ENCODE assay signal across 1 cellular context in the genomic region with DNA sequence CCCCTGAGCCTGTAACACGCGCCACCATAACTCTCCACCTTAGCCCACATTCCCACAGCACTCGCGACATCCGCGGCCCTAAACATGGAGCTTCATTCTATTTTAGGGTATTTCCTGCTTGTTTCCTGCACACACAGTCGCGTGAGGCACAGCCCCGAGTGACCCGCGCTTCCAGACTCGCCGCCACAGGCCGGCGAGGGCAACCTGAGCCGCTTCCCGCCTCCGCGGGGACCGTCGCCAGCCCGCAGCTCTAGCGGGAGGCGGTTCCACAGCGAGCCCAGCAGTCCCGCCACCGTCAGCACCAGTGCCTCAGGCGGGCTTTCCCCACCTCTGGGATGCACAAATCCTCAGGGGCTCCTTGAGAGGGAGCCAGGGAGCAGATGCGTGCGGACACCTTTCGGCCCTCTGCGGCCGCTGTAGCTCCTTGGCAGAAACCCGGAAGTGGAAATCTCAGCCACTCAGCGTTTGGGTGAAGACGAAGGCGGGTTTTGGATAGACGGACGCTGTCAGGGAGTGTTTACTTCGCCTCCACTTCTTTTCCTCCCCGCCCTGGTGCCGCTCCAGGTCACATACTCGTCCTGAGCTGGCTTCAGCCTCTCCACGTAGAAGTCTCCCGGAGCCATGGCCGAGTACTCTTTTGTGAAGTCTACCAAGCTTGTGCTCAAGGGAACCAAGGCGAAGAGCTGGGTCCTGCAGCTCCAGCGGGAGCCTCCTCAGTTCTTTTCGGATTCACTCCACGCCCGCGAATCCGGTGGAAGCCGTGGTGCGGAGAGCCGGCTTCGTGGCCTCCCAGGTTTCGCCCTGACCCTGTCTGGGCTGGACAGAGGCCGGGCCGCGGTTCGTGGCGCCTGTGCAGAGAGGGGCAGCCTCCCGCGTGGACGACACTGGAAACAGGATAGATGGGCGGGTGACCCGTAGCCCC.
TF ChIP-seq lines count a peak whose summit lies in the region.

No MANE protein-coding gene starts in this region.

TF ChIP-seq in K562, 482 proteins besides CTCF, POLR2A, EP300 and RAD21 (continued from another document and continues in another):
- TF ChIP-seq, protein P1, sequence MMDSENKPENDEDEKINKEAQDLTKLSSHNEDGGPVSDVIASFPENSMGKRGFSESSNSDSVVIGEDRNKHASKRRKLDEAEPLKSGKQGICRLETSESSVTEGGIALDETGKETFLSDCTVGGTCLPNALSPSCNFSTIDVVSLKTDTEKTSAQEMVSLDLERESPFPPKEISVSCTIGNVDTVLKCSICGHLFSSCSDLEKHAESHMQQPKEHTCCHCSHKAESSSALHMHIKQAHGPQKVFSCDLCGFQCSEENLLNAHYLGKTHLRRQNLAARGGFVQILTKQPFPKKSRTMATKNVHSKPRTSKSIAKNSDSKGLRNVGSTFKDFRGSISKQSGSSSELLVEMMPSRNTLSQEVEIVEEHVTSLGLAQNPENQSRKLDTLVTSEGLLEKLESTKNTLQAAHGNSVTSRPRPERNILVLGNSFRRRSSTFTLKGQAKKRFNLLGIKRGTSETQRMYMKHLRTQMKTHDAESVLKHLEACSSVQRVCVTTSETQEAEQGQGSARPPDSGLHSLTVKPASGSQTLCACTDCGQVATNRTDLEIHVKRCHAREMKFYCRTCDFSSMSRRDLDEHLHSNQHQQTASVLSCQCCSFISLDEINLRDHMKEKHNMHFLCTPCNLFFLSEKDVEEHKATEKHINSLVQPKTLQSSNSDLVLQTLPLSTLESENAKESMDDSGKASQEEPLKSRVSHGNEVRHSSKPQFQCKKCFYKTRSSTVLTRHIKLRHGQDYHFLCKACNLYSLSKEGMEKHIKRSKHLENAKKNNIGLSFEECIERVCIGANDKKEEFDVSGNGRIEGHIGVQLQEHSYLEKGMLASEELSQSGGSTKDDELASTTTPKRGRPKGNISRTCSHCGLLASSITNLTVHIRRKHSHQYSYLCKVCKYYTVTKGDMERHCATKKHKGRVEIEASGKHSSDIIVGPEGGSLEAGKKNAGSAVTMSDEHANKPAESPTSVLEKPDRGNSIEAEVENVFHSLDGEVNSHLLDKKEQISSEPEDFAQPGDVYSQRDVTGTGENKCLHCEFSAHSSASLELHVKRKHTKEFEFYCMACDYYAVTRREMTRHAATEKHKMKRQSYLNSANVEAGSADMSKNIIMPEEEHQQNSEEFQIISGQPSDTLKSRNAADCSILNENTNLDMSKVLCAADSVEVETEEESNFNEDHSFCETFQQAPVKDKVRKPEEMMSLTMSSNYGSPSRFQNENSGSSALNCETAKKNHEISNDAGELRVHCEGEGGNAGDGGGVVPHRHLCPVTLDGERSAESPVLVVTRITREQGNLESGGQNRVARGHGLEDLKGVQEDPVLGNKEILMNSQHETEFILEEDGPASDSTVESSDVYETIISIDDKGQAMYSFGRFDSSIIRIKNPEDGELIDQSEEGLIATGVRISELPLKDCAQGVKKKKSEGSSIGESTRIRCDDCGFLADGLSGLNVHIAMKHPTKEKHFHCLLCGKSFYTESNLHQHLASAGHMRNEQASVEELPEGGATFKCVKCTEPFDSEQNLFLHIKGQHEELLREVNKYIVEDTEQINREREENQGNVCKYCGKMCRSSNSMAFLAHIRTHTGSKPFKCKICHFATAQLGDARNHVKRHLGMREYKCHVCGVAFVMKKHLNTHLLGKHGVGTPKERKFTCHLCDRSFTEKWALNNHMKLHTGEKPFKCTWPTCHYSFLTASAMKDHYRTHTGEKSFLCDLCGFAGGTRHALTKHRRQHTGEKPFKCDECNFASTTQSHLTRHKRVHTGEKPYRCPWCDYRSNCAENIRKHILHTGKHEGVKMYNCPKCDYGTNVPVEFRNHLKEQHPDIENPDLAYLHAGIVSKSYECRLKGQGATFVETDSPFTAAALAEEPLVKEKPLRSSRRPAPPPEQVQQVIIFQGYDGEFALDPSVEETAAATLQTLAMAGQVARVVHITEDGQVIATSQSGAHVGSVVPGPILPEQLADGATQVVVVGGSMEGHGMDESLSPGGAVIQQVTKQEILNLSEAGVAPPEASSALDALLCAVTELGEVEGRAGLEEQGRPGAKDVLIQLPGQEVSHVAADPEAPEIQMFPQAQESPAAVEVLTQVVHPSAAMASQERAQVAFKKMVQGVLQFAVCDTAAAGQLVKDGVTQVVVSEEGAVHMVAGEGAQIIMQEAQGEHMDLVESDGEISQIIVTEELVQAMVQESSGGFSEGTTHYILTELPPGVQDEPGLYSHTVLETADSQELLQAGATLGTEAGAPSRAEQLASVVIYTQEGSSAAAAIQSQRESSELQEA (IDR thresholded peaks at IDR 0.05; ENCODE audit: low read depth): peak; percentile 92
- TF ChIP-seq, protein P2, sequence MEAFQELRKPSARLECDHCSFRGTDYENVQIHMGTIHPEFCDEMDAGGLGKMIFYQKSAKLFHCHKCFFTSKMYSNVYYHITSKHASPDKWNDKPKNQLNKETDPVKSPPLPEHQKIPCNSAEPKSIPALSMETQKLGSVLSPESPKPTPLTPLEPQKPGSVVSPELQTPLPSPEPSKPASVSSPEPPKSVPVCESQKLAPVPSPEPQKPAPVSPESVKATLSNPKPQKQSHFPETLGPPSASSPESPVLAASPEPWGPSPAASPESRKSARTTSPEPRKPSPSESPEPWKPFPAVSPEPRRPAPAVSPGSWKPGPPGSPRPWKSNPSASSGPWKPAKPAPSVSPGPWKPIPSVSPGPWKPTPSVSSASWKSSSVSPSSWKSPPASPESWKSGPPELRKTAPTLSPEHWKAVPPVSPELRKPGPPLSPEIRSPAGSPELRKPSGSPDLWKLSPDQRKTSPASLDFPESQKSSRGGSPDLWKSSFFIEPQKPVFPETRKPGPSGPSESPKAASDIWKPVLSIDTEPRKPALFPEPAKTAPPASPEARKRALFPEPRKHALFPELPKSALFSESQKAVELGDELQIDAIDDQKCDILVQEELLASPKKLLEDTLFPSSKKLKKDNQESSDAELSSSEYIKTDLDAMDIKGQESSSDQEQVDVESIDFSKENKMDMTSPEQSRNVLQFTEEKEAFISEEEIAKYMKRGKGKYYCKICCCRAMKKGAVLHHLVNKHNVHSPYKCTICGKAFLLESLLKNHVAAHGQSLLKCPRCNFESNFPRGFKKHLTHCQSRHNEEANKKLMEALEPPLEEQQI (IDR thresholded peaks at IDR 0.05): no peak
- no peak for TF ChIP-seq ZNF699 (CRISPR knock-in tag; IDR thresholded peaks at IDR 0.05; ENCODE audit: insufficient replicate concordance)
- TF ChIP-seq, protein P3, sequence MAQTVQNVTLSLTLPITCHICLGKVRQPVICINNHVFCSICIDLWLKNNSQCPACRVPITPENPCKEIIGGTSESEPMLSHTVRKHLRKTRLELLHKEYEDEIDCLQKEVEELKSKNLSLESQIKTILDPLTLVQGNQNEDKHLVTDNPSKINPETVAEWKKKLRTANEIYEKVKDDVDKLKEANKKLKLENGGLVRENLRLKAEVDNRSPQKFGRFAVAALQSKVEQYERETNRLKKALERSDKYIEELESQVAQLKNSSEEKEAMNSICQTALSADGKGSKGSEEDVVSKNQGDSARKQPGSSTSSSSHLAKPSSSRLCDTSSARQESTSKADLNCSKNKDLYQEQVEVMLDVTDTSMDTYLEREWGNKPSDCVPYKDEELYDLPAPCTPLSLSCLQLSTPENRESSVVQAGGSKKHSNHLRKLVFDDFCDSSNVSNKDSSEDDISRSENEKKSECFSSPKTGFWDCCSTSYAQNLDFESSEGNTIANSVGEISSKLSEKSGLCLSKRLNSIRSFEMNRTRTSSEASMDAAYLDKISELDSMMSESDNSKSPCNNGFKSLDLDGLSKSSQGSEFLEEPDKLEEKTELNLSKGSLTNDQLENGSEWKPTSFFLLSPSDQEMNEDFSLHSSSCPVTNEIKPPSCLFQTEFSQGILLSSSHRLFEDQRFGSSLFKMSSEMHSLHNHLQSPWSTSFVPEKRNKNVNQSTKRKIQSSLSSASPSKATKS (CRISPR knock-in tag; IDR thresholded peaks at IDR 0.05): no peak
- TF ChIP-seq, protein P4, sequence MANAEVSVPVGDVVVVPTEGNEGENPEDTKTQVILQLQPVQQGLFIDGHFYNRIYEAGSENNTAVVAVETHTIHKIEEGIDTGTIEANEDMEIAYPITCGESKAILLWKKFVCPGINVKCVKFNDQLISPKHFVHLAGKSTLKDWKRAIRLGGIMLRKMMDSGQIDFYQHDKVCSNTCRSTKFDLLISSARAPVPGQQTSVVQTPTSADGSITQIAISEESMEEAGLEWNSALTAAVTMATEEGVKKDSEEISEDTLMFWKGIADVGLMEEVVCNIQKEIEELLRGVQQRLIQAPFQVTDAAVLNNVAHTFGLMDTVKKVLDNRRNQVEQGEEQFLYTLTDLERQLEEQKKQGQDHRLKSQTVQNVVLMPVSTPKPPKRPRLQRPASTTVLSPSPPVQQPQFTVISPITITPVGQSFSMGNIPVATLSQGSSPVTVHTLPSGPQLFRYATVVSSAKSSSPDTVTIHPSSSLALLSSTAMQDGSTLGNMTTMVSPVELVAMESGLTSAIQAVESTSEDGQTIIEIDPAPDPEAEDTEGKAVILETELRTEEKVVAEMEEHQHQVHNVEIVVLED (CRISPR knock-in tag; IDR thresholded peaks at IDR 0.05): no peak
- TF ChIP-seq MTF1 (CRISPR knock-in tag; IDR thresholded peaks at IDR 0.05; ENCODE audit: borderline replicate concordance): no peak
- TF ChIP-seq TBL1XR1 (IDR thresholded peaks at IDR 0.05; ENCODE audit: low read length in 2 of 2): no peak
- no peak for TF ChIP-seq NFRKB (IDR thresholded peaks at IDR 0.05; ENCODE audit: low read depth)
- TF ChIP-seq, protein P5, sequence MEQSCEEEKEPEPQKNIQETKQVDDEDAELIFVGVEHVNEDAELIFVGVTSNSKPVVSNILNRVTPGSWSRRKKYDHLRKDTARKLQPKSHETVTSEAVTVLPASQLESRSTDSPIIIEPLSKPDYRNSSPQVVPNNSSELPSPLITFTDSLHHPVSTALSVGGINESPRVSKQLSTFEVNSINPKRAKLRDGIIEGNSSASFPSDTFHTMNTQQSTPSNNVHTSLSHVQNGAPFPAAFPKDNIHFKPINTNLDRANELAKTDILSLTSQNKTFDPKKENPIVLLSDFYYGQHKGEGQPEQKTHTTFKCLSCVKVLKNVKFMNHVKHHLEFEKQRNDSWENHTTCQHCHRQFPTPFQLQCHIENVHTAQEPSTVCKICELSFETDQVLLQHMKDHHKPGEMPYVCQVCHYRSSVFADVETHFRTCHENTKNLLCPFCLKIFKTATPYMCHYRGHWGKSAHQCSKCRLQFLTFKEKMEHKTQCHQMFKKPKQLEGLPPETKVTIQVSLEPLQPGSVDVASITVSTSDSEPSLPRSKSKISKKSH (CRISPR knock-in tag; IDR thresholded peaks at IDR 0.05): no peak
- TF ChIP-seq GTF2A2 (tag; IDR thresholded peaks at IDR 0.05): no peak
- TF ChIP-seq RHOXF2B (CRISPR knock-in tag; conservative IDR thresholded peaks at IDR 0.05): no peak
- TF ChIP-seq, protein P6, sequence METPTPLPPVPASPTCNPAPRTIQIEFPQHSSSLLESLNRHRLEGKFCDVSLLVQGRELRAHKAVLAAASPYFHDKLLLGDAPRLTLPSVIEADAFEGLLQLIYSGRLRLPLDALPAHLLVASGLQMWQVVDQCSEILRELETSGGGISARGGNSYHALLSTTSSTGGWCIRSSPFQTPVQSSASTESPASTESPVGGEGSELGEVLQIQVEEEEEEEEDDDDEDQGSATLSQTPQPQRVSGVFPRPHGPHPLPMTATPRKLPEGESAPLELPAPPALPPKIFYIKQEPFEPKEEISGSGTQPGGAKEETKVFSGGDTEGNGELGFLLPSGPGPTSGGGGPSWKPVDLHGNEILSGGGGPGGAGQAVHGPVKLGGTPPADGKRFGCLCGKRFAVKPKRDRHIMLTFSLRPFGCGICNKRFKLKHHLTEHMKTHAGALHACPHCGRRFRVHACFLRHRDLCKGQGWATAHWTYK (CRISPR knock-in tag; IDR thresholded peaks at IDR 0.05): 0 out of 2 replicates have a peak, but pooled peaks have one; percentile 56
- TF ChIP-seq, protein P7, sequence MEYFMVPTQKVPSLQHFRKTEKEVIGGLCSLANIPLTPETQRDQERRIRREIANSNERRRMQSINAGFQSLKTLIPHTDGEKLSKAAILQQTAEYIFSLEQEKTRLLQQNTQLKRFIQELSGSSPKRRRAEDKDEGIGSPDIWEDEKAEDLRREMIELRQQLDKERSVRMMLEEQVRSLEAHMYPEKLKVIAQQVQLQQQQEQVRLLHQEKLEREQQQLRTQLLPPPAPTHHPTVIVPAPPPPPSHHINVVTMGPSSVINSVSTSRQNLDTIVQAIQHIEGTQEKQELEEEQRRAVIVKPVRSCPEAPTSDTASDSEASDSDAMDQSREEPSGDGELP (CRISPR knock-in tag; IDR thresholded peaks at IDR 0.05; ENCODE audit: borderline replicate concordance): peak; percentile 36; the same call in 1 of the 2 replicates
- no peak for TF ChIP-seq DACH1 (IDR thresholded peaks at IDR 0.05; ENCODE audit: partially characterized antibody)
- TF ChIP-seq CHD2 (IDR thresholded peaks at IDR 0.05; ENCODE audit: low read depth, low read length): no peak
- peak; percentile 78 for TF ChIP-seq TAF1 (IDR thresholded peaks at IDR 0.05; ENCODE audit: control insufficient read depth, extremely low read depth, insufficient read depth, low read length, severe bottlenecking)
- no peak for TF ChIP-seq ZNF146 (CRISPR knock-in tag; IDR thresholded peaks at IDR 0.05; ENCODE audit: unreplicated experiment)
- TF ChIP-seq, protein P8, sequence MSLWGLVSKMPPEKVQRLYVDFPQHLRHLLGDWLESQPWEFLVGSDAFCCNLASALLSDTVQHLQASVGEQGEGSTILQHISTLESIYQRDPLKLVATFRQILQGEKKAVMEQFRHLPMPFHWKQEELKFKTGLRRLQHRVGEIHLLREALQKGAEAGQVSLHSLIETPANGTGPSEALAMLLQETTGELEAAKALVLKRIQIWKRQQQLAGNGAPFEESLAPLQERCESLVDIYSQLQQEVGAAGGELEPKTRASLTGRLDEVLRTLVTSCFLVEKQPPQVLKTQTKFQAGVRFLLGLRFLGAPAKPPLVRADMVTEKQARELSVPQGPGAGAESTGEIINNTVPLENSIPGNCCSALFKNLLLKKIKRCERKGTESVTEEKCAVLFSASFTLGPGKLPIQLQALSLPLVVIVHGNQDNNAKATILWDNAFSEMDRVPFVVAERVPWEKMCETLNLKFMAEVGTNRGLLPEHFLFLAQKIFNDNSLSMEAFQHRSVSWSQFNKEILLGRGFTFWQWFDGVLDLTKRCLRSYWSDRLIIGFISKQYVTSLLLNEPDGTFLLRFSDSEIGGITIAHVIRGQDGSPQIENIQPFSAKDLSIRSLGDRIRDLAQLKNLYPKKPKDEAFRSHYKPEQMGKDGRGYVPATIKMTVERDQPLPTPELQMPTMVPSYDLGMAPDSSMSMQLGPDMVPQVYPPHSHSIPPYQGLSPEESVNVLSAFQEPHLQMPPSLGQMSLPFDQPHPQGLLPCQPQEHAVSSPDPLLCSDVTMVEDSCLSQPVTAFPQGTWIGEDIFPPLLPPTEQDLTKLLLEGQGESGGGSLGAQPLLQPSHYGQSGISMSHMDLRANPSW (CRISPR knock-in tag; IDR thresholded peaks at IDR 0.05): no peak
- TF ChIP-seq CBX8 (IDR thresholded peaks at IDR 0.05; ENCODE audit: borderline replicate concordance, extremely low read depth, low read depth, low read length, poor library complexity, severe bottlenecking): no peak
- no peak for TF ChIP-seq HDAC6 (IDR thresholded peaks at IDR 0.05; ENCODE audit: low read depth, low read length)
- TF ChIP-seq MCM3 (IDR thresholded peaks at IDR 0.05): no peak
- TF ChIP-seq GABPB1 (CRISPR knock-in tag; IDR thresholded peaks at IDR 0.05): peak; percentile 27; the same call in 1 of the 2 replicates
- TF ChIP-seq FUS (optimal IDR thresholded peaks at IDR 0.05; ENCODE audit: low read depth, low read length): no peak
- TF ChIP-seq ZNF551 (CRISPR knock-in tag; IDR thresholded peaks at IDR 0.05): no peak
- TF ChIP-seq ZNF23 (CRISPR knock-in tag; IDR thresholded peaks at IDR 0.05): no peak
- no peak for TF ChIP-seq TSC22D4 (tag; IDR thresholded peaks at IDR 0.05)
